Comparison of ENCODE assay signal across 14 cellular contexts in genomic region chr13:30862707-30863106, GRCh38. TPM values are rescaled to one million over a fixed set of nuclear protein-coding genes. Genes with fewer than 3 reads are reported as not detected.
DNase-seq lines count a peak whose midpoint lies in the region; ATAC-seq, FAIRE-seq and TF ChIP-seq lines count a peak whose summit lies in the region.
"Had no signal": no experiment of that assay in that cellular context is flagged by ENCODE, and none has a peak within 500 bp of the region (broad histone marks: within the 10 kb centered on the region; RNA-seq: fewer than 3 reads in every experiment).

No MANE protein-coding gene starts in this region.

- no peaks in the 10 kb centered on the region for H3K36me3 Mint-ChIP-seq in osteocyte (ENCODE audit: unreplicated experiment)
- H3K36me3 Mint-ChIP-seq: activated naive CD8-positive, alpha-beta T cell treated with anti-CD3 and anti-CD28 coated beads, Interleukin-2, amount 10 ng/mL, durations not matched to agents 7 days and 5 days; CD8-positive, alpha-beta T cell had no signal

- no peak overlapping the region for H3K4me3 Mint-ChIP-seq in osteocyte (ENCODE audit: unreplicated experiment)
- H3K4me3 Mint-ChIP-seq: activated naive CD8-positive, alpha-beta T cell treated with anti-CD3 and anti-CD28 coated beads, Interleukin-2, amount 10 ng/mL, durations not matched to agents 7 days and 5 days; CD8-positive, alpha-beta T cell had no signal

- peak overlapping the region; percentile 19 for H3K4me3 ChIP-seq in NT2/D1 (ENCODE audit: insufficient read length, low read depth)
- no peak overlapping the region for H3K4me3 ChIP-seq in fibroblast of lung (replicated peaks in 1 of 4; ENCODE audit: control extremely low read depth in 1 of 4, insufficient read depth in 1 of 4, low read depth in 3 of 4, low read length in 4 of 4)
- H3K4me3 ChIP-seq in thoracic aorta = peak overlapping the region; percentile 3
- H3K4me3 ChIP-seq: suprapubic skin had no signal

- ATAC-seq in thoracic aorta (ENCODE audit: insufficient number of reproducible peaks, low FRiP score, low read depth) = peak; percentile 13
- ATAC-seq: CD8-positive, alpha-beta T cell had no signal

- no peaks in the 10 kb centered on the region for H3K9me3 Mint-ChIP-seq in osteocyte (ENCODE audit: unreplicated experiment)
- H3K9me3 Mint-ChIP-seq: activated naive CD8-positive, alpha-beta T cell treated with anti-CD3 and anti-CD28 coated beads, Interleukin-2, amount 10 ng/mL, durations not matched to agents 7 days and 5 days; CD8-positive, alpha-beta T cell had no signal

- TF ChIP-seq CTCF in fibroblast of lung (conservative IDR thresholded peaks at IDR 0.05 in 1 of 2, IDR thresholded peaks at IDR 0.05 in 1 of 2; ENCODE audit: low read depth in 1 of 2, low read length in 2 of 2) (no peak), thoracic aorta (IDR thresholded peaks at IDR 0.05) (no peak), osteocyte (IDR thresholded peaks at IDR 0.05) (no peak)

- no peaks in the 10 kb centered on the region for H4K20me1 ChIP-seq in fibroblast of lung (ENCODE audit: control insufficient read depth, extremely low read depth, insufficient read depth, low read length)

- H3K27me3 ChIP-seq in NT2/D1 (ENCODE audit: insufficient read depth, insufficient read length) = no peaks in the 10 kb centered on the region
- H3K27me3 ChIP-seq in fibroblast of lung (ENCODE audit: control insufficient read depth, insufficient read depth, low read length) = no peaks in the 10 kb centered on the region
- no peaks in the 10 kb centered on the region for H3K27me3 ChIP-seq in thoracic aorta (replicated peaks; ENCODE audit: insufficient read depth)
- H3K27me3 ChIP-seq: suprapubic skin had no signal

- H3K9me3 ChIP-seq in NT2/D1 (ENCODE audit: insufficient read depth, low read length) = peaks cover 7% of the 10 kb centered on the region; the same call in 1 of the 2 replicates
- no peaks in the 10 kb centered on the region for H3K9me3 ChIP-seq in fibroblast of lung (ENCODE audit: control insufficient read depth, insufficient read depth, low read depth, low read length)
- no peaks in the 10 kb centered on the region for H3K9me3 ChIP-seq in thoracic aorta
- H3K9me3 ChIP-seq: suprapubic skin had no signal

- no peaks in the 10 kb centered on the region for H3K79me2 ChIP-seq in fibroblast of lung (ENCODE audit: control insufficient read depth, insufficient read depth, low read length)

- H3K36me3 ChIP-seq in NT2/D1 (ENCODE audit: insufficient read depth, insufficient read length, low read length) (no peaks in the 10 kb centered on the region), fibroblast of lung (ENCODE audit: control insufficient read depth, insufficient read depth, low read length) (no peaks in the 10 kb centered on the region), thoracic aorta (no peaks in the 10 kb centered on the region)
- H3K36me3 ChIP-seq: suprapubic skin had no signal

- peaks cover 53% of the 10 kb centered on the region for H3K4me1 Mint-ChIP-seq in osteocyte (ENCODE audit: unreplicated experiment)
- H3K4me1 Mint-ChIP-seq: activated naive CD8-positive, alpha-beta T cell treated with anti-CD3 and anti-CD28 coated beads, Interleukin-2, amount 10 ng/mL, durations not matched to agents 7 days and 5 days had no signal

- H3K27ac ChIP-seq in fibroblast of lung (ENCODE audit: insufficient read depth, low read length) (no peak overlapping the region), thoracic aorta (peak overlapping the region; percentile 95 to 97)
- H3K27ac ChIP-seq: HL-60, suprapubic skin had no signal

- H3K4me1 ChIP-seq in NT2/D1 (ENCODE audit: insufficient read depth, insufficient read length) (no peaks in the 10 kb centered on the region), fibroblast of lung (ENCODE audit: control insufficient read depth, extremely low read depth, insufficient read depth, low read length) (peaks cover 34% of the 10 kb centered on the region), thoracic aorta (ENCODE audit: control insufficient read depth in 1 of 2, low read depth in 2 of 2) (peaks cover 15 to 41% of the 10 kb centered on the region in 2 donors)

- FAIRE-seq in GM19239 (lab: Jason Lieb, UNC) = no peak

- H3K9ac ChIP-seq in NT2/D1 (ENCODE audit: insufficient read length, low read depth) = peak overlapping the region; percentile 70
- H3K9ac ChIP-seq in fibroblast of lung (ENCODE audit: insufficient read depth, low read length) = no peak overlapping the region

- DNase-seq in NT2/D1 (ENCODE audit: low read depth, low spot score) = no peak
- peak in 1 of 2 donors; percentile 76 for DNase-seq in fibroblast of lung (ENCODE audit: low read depth in 2 of 2)
- peak; percentile 88 for DNase-seq in myocyte (ENCODE audit: low read depth)
- peak; percentile 64 for DNase-seq in thoracic aorta (ENCODE audit: low spot score)
- no peak for DNase-seq in superior temporal gyrus (ENCODE audit: extremely low spot score)
- no peak for DNase-seq in middle frontal gyrus (ENCODE audit: extremely low spot score, low spot score)
- no peak for DNase-seq in osteocyte (ENCODE audit: extremely low spot score, unreplicated experiment)
- no peak for DNase-seq in GM19239 (ENCODE audit: insufficient read length, low spot score)
- DNase-seq: activated naive CD8-positive, alpha-beta T cell treated with anti-CD3 and anti-CD28 coated beads, Interleukin-2, amount 10 ng/mL, durations not matched to agents 7 days and 5 days; CD8-positive, alpha-beta T cell; effector CD8-positive, alpha-beta T cell had no signal

- H3K27me3 Mint-ChIP-seq in osteocyte (ENCODE audit: unreplicated experiment) = no peaks in the 10 kb centered on the region

- H3K4me2 ChIP-seq in fibroblast of lung (ENCODE audit: extremely low read depth, insufficient read depth, low read length) = peak overlapping the region; percentile 56

- H3K27ac Mint-ChIP-seq in osteocyte (ENCODE audit: unreplicated experiment) = no peak overlapping the region
- H3K27ac Mint-ChIP-seq: activated naive CD8-positive, alpha-beta T cell treated with anti-CD3 and anti-CD28 coated beads, Interleukin-2, amount 10 ng/mL, durations not matched to agents 7 days and 5 days; CD8-positive, alpha-beta T cell had no signal

- H2AFZ ChIP-seq in fibroblast of lung (ENCODE audit: low read length) = no peak overlapping the region

RNA-seq across cellular contexts. Expression of gene MEDAG, which starts 43.4 kb away (rescaled TPM):
- 11.2 and 47.0 TPM in 2 replicates for total RNA-seq in fibroblast of lung
- polyA plus RNA-seq in fibroblast of lung = 18.9 and 99.8 TPM in 2 replicates
- polyA plus RNA-seq in fibroblast of lung (2012) = 14.9 and 74.7 TPM in 2 replicates
- 5.6 and 26.4 TPM in 2 replicates for polyA minus RNA-seq in fibroblast of lung (ENCODE audit: low replicate concordance)
- total RNA-seq in myocyte = 2.6 and 4.1 TPM in 2 replicates
- 3.1 TPM for polyA plus RNA-seq in myocyte (2012)
- total RNA-seq in thoracic aorta = 100 to 1,000 TPM; 163 to 634 TPM
- 2.0 and 2.7 TPM in 2 replicates for total RNA-seq in osteocyte
- total RNA-seq: activated naive CD8-positive, alpha-beta T cell treated with anti-CD3 and anti-CD28 coated beads, Interleukin-2, amount 10 ng/mL, durations not matched to agents 7 days and 5 days; CD8-positive, alpha-beta T cell; NCI-H460 had no signal

Comparison
In these comparisons a context has a peak if more than half of its experiments do, and no peak if none do; other contexts are left out.
1. DNase-seq: peak in myocyte (single experiment) and thoracic aorta (single experiment); none in NT2/D1 (single experiment), superior temporal gyrus (single experiment), middle frontal gyrus (single experiment), osteocyte (single experiment) and GM19239 (single experiment).
2. H3K4me3 ChIP-seq: peak in NT2/D1 (single experiment) and thoracic aorta (single experiment); none in fibroblast of lung (0 of 4).